ENCODE assay signal across 1 cellular context in the genomic region with DNA sequence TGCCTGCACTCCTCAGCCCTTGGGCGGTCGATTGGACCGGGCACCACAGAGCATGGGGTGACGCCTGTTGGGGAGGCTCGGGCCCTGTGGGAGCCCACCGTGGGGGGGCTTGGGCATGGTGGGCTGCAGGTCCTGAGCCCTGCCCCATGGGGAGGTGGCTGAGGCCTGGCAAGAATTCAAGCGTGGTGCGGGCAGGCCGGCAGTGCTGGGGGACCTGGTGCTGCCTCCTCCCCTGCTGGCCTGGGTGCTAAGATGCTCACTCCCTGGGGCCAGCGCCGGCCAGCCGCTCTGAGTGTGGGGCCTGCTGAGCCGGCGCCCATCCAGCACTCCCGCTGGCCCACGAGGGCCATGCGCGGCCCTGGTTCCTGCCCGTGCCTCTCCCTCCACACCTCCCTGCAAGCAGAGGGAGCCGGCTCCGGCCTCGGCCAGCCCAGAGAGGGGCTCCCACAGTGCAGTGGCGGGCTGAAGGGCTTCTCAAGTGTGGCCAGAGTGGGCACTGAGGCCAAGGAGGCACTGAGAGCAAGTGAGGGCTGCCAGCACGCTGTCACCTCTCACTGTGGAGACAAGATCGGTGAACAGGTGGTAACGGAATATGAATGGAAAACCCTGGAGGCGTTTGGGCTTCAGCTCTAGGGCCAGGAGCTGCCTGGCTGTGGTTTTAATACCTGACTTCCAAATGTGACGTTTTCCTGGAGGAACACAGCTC.
TF ChIP-seq lines count a peak whose summit lies in the region.

No MANE protein-coding gene starts in this region.

TF ChIP-seq in HEK293, 187 proteins besides CTCF, POLR2A, EP300 and RAD21 (continued from another document):
- TF ChIP-seq, protein P1, sequence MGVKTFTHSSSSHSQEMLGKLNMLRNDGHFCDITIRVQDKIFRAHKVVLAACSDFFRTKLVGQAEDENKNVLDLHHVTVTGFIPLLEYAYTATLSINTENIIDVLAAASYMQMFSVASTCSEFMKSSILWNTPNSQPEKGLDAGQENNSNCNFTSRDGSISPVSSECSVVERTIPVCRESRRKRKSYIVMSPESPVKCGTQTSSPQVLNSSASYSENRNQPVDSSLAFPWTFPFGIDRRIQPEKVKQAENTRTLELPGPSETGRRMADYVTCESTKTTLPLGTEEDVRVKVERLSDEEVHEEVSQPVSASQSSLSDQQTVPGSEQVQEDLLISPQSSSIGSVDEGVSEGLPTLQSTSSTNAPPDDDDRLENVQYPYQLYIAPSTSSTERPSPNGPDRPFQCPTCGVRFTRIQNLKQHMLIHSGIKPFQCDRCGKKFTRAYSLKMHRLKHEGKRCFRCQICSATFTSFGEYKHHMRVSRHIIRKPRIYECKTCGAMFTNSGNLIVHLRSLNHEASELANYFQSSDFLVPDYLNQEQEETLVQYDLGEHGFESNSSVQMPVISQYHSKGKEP (tag by site-specific recombination; IDR thresholded peaks at IDR 0.05): no peak
- 0 out of 2 replicates have a peak, but pooled peaks have one; percentile 49 for TF ChIP-seq ZNF416 (tag by site-specific recombination; IDR thresholded peaks at IDR 0.05)
- TF ChIP-seq SCRT2 (tag by site-specific recombination; IDR thresholded peaks at IDR 0.05): no peak
- TF ChIP-seq ZNF544 (tag by site-specific recombination; IDR thresholded peaks at IDR 0.05): no peak
- 0 out of 2 replicates have a peak, but pooled peaks have one; percentile 59 for TF ChIP-seq RBAK (tag by site-specific recombination; IDR thresholded peaks at IDR 0.05)
- TF ChIP-seq ZNF335 (tag by site-specific recombination; conservative IDR thresholded peaks at IDR 0.05): no peak
- TF ChIP-seq ZNF610 (tag by site-specific recombination; IDR thresholded peaks at IDR 0.05; ENCODE audit: borderline replicate concordance): 0 out of 2 replicates have a peak, but pooled peaks have one; percentile 48
- no peak for TF ChIP-seq ZBTB7A (tag by site-specific recombination; IDR thresholded peaks at IDR 0.05; ENCODE audit: low read depth)
TF ChIP-seq in HEK293: peak in this region for 8.
